Comparison of ENCODE assay signal across 1 cellular context in the genomic region with DNA sequence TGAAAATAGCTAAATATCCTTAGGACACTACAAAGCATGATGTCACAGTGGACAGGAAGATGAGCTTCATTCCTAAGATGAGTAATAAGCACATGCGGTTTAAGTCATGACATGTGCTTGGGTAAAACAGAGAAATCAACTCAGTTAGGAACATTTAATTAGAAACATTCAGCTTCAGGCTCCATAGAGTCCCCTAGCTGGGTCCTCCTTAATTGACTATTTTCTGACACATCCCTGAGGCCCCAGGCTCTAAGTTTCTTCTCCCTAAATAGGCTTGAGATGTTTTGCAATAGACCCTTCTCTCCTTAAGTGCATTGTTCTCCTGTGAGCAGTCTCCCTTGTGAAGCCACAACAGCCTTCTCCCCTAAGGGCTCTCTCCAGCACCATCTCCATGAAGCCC.
TF ChIP-seq lines count a peak whose summit lies in the region.

No MANE protein-coding gene starts in this region.

TF ChIP-seq in K562, 482 proteins besides CTCF, POLR2A, EP300 and RAD21 (continued from another document and continues in another):
- TF ChIP-seq, protein P1, sequence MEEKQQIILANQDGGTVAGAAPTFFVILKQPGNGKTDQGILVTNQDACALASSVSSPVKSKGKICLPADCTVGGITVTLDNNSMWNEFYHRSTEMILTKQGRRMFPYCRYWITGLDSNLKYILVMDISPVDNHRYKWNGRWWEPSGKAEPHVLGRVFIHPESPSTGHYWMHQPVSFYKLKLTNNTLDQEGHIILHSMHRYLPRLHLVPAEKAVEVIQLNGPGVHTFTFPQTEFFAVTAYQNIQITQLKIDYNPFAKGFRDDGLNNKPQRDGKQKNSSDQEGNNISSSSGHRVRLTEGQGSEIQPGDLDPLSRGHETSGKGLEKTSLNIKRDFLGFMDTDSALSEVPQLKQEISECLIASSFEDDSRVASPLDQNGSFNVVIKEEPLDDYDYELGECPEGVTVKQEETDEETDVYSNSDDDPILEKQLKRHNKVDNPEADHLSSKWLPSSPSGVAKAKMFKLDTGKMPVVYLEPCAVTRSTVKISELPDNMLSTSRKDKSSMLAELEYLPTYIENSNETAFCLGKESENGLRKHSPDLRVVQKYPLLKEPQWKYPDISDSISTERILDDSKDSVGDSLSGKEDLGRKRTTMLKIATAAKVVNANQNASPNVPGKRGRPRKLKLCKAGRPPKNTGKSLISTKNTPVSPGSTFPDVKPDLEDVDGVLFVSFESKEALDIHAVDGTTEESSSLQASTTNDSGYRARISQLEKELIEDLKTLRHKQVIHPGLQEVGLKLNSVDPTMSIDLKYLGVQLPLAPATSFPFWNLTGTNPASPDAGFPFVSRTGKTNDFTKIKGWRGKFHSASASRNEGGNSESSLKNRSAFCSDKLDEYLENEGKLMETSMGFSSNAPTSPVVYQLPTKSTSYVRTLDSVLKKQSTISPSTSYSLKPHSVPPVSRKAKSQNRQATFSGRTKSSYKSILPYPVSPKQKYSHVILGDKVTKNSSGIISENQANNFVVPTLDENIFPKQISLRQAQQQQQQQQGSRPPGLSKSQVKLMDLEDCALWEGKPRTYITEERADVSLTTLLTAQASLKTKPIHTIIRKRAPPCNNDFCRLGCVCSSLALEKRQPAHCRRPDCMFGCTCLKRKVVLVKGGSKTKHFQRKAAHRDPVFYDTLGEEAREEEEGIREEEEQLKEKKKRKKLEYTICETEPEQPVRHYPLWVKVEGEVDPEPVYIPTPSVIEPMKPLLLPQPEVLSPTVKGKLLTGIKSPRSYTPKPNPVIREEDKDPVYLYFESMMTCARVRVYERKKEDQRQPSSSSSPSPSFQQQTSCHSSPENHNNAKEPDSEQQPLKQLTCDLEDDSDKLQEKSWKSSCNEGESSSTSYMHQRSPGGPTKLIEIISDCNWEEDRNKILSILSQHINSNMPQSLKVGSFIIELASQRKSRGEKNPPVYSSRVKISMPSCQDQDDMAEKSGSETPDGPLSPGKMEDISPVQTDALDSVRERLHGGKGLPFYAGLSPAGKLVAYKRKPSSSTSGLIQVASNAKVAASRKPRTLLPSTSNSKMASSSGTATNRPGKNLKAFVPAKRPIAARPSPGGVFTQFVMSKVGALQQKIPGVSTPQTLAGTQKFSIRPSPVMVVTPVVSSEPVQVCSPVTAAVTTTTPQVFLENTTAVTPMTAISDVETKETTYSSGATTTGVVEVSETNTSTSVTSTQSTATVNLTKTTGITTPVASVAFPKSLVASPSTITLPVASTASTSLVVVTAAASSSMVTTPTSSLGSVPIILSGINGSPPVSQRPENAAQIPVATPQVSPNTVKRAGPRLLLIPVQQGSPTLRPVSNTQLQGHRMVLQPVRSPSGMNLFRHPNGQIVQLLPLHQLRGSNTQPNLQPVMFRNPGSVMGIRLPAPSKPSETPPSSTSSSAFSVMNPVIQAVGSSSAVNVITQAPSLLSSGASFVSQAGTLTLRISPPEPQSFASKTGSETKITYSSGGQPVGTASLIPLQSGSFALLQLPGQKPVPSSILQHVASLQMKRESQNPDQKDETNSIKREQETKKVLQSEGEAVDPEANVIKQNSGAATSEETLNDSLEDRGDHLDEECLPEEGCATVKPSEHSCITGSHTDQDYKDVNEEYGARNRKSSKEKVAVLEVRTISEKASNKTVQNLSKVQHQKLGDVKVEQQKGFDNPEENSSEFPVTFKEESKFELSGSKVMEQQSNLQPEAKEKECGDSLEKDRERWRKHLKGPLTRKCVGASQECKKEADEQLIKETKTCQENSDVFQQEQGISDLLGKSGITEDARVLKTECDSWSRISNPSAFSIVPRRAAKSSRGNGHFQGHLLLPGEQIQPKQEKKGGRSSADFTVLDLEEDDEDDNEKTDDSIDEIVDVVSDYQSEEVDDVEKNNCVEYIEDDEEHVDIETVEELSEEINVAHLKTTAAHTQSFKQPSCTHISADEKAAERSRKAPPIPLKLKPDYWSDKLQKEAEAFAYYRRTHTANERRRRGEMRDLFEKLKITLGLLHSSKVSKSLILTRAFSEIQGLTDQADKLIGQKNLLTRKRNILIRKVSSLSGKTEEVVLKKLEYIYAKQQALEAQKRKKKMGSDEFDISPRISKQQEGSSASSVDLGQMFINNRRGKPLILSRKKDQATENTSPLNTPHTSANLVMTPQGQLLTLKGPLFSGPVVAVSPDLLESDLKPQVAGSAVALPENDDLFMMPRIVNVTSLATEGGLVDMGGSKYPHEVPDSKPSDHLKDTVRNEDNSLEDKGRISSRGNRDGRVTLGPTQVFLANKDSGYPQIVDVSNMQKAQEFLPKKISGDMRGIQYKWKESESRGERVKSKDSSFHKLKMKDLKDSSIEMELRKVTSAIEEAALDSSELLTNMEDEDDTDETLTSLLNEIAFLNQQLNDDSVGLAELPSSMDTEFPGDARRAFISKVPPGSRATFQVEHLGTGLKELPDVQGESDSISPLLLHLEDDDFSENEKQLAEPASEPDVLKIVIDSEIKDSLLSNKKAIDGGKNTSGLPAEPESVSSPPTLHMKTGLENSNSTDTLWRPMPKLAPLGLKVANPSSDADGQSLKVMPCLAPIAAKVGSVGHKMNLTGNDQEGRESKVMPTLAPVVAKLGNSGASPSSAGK (IDR thresholded peaks at IDR 0.05), result peak; percentile 69
- TF ChIP-seq ZNF584 (CRISPR knock-in tag; IDR thresholded peaks at IDR 0.05; ENCODE audit: low read depth) (0 out of 2 replicates have a peak, but pooled peaks have one; percentile 26), ZNF766 (CRISPR knock-in tag; conservative IDR thresholded peaks at IDR 0.05) (no peak), L3MBTL2 (IDR thresholded peaks at IDR 0.05) (peak; percentile 45; the same call in 1 of the 2 replicates), HDAC2 (IDR thresholded peaks at IDR 0.05) (no peak), ZFP30 (CRISPR knock-in tag; IDR thresholded peaks at IDR 0.05; ENCODE audit: borderline replicate concordance) (no peak)
- TF ChIP-seq, protein P2, sequence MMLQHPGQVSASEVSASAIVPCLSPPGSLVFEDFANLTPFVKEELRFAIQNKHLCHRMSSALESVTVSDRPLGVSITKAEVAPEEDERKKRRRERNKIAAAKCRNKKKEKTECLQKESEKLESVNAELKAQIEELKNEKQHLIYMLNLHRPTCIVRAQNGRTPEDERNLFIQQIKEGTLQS (IDR thresholded peaks at IDR 0.05), result peak; percentile 58; the same call in 1 of the 2 replicates
- TF ChIP-seq, protein P2 (CRISPR knock-in tag; conservative IDR thresholded peaks at IDR 0.05), result no peak
- TF ChIP-seq, protein P3, sequence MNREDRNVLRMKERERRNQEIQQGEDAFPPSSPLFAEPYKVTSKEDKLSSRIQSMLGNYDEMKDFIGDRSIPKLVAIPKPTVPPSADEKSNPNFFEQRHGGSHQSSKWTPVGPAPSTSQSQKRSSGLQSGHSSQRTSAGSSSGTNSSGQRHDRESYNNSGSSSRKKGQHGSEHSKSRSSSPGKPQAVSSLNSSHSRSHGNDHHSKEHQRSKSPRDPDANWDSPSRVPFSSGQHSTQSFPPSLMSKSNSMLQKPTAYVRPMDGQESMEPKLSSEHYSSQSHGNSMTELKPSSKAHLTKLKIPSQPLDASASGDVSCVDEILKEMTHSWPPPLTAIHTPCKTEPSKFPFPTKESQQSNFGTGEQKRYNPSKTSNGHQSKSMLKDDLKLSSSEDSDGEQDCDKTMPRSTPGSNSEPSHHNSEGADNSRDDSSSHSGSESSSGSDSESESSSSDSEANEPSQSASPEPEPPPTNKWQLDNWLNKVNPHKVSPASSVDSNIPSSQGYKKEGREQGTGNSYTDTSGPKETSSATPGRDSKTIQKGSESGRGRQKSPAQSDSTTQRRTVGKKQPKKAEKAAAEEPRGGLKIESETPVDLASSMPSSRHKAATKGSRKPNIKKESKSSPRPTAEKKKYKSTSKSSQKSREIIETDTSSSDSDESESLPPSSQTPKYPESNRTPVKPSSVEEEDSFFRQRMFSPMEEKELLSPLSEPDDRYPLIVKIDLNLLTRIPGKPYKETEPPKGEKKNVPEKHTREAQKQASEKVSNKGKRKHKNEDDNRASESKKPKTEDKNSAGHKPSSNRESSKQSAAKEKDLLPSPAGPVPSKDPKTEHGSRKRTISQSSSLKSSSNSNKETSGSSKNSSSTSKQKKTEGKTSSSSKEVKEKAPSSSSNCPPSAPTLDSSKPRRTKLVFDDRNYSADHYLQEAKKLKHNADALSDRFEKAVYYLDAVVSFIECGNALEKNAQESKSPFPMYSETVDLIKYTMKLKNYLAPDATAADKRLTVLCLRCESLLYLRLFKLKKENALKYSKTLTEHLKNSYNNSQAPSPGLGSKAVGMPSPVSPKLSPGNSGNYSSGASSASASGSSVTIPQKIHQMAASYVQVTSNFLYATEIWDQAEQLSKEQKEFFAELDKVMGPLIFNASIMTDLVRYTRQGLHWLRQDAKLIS (CRISPR knock-in tag; IDR thresholded peaks at IDR 0.05), result no peak
- TF ChIP-seq, protein P4, sequence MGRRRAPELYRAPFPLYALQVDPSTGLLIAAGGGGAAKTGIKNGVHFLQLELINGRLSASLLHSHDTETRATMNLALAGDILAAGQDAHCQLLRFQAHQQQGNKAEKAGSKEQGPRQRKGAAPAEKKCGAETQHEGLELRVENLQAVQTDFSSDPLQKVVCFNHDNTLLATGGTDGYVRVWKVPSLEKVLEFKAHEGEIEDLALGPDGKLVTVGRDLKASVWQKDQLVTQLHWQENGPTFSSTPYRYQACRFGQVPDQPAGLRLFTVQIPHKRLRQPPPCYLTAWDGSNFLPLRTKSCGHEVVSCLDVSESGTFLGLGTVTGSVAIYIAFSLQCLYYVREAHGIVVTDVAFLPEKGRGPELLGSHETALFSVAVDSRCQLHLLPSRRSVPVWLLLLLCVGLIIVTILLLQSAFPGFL (CRISPR knock-in tag; IDR thresholded peaks at IDR 0.05), result no peak
- TF ChIP-seq, protein P5, sequence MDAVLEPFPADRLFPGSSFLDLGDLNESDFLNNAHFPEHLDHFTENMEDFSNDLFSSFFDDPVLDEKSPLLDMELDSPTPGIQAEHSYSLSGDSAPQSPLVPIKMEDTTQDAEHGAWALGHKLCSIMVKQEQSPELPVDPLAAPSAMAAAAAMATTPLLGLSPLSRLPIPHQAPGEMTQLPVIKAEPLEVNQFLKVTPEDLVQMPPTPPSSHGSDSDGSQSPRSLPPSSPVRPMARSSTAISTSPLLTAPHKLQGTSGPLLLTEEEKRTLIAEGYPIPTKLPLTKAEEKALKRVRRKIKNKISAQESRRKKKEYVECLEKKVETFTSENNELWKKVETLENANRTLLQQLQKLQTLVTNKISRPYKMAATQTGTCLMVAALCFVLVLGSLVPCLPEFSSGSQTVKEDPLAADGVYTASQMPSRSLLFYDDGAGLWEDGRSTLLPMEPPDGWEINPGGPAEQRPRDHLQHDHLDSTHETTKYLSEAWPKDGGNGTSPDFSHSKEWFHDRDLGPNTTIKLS (IDR thresholded peaks at IDR 0.05; ENCODE audit: borderline replicate concordance, low read depth), result no peak
- TF ChIP-seq, protein P6, sequence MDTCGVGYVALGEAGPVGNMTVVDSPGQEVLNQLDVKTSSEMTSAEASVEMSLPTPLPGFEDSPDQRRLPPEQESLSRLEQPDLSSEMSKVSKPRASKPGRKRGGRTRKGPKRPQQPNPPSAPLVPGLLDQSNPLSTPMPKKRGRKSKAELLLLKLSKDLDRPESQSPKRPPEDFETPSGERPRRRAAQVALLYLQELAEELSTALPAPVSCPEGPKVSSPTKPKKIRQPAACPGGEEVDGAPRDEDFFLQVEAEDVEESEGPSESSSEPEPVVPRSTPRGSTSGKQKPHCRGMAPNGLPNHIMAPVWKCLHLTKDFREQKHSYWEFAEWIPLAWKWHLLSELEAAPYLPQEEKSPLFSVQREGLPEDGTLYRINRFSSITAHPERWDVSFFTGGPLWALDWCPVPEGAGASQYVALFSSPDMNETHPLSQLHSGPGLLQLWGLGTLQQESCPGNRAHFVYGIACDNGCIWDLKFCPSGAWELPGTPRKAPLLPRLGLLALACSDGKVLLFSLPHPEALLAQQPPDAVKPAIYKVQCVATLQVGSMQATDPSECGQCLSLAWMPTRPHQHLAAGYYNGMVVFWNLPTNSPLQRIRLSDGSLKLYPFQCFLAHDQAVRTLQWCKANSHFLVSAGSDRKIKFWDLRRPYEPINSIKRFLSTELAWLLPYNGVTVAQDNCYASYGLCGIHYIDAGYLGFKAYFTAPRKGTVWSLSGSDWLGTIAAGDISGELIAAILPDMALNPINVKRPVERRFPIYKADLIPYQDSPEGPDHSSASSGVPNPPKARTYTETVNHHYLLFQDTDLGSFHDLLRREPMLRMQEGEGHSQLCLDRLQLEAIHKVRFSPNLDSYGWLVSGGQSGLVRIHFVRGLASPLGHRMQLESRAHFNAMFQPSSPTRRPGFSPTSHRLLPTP (IDR thresholded peaks at IDR 0.05; ENCODE audit: borderline replicate concordance, extremely low read depth, insufficient read length), result no peak
- TF ChIP-seq, protein P7, sequence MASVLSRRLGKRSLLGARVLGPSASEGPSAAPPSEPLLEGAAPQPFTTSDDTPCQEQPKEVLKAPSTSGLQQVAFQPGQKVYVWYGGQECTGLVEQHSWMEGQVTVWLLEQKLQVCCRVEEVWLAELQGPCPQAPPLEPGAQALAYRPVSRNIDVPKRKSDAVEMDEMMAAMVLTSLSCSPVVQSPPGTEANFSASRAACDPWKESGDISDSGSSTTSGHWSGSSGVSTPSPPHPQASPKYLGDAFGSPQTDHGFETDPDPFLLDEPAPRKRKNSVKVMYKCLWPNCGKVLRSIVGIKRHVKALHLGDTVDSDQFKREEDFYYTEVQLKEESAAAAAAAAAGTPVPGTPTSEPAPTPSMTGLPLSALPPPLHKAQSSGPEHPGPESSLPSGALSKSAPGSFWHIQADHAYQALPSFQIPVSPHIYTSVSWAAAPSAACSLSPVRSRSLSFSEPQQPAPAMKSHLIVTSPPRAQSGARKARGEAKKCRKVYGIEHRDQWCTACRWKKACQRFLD (CRISPR knock-in tag; IDR thresholded peaks at IDR 0.05), result no peak
- TF ChIP-seq, protein P8, sequence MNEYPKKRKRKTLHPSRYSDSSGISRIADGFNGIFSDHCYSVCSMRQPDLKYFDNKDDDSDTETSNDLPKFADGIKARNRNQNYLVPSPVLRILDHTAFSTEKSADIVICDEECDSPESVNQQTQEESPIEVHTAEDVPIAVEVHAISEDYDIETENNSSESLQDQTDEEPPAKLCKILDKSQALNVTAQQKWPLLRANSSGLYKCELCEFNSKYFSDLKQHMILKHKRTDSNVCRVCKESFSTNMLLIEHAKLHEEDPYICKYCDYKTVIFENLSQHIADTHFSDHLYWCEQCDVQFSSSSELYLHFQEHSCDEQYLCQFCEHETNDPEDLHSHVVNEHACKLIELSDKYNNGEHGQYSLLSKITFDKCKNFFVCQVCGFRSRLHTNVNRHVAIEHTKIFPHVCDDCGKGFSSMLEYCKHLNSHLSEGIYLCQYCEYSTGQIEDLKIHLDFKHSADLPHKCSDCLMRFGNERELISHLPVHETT (CRISPR knock-in tag; conservative IDR thresholded peaks at IDR 0.05 in 1 of 2, IDR thresholded peaks at IDR 0.05 in 1 of 2), result no peak
